In the genomic region with DNA sequence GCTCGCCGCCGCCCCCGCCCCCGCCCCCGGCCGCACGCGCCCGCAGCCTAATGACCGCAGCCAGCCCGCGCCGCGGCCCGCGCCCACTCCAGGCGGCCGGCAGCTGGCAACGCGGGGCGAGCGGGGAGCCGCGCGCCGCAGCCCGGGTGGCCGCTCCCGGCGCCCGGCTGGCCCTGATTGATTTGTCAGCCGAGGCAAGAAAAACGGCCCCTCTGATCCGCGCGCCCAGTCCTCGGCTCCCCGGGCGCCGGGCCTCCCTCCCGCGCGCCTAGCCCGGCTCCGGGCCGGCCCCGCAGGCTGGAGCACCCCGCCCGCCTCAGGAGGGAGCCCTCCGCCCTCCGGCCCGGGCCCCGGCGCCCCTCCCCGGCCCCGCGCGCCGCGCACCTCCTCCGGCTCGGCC, we compare ENCODE assay signal across 1 cellular context.
TF ChIP-seq lines count a peak whose summit lies in the region.

No MANE protein-coding gene starts in this region.

TF ChIP-seq in HCT116, 20 proteins besides CTCF, POLR2A, EP300 and RAD21 (continued from another document):
- TF ChIP-seq, protein P1, sequence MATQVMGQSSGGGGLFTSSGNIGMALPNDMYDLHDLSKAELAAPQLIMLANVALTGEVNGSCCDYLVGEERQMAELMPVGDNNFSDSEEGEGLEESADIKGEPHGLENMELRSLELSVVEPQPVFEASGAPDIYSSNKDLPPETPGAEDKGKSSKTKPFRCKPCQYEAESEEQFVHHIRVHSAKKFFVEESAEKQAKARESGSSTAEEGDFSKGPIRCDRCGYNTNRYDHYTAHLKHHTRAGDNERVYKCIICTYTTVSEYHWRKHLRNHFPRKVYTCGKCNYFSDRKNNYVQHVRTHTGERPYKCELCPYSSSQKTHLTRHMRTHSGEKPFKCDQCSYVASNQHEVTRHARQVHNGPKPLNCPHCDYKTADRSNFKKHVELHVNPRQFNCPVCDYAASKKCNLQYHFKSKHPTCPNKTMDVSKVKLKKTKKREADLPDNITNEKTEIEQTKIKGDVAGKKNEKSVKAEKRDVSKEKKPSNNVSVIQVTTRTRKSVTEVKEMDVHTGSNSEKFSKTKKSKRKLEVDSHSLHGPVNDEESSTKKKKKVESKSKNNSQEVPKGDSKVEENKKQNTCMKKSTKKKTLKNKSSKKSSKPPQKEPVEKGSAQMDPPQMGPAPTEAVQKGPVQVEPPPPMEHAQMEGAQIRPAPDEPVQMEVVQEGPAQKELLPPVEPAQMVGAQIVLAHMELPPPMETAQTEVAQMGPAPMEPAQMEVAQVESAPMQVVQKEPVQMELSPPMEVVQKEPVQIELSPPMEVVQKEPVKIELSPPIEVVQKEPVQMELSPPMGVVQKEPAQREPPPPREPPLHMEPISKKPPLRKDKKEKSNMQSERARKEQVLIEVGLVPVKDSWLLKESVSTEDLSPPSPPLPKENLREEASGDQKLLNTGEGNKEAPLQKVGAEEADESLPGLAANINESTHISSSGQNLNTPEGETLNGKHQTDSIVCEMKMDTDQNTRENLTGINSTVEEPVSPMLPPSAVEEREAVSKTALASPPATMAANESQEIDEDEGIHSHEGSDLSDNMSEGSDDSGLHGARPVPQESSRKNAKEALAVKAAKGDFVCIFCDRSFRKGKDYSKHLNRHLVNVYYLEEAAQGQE (IDR thresholded peaks at IDR 0.05; ENCODE audit: low read depth): no peak
- no peak for TF ChIP-seq EZH2 (IDR thresholded peaks at IDR 0.05)
- TF ChIP-seq EZH2phosphoT487 (IDR thresholded peaks at IDR 0.05; ENCODE audit: borderline replicate concordance): no peak
- no peak for TF ChIP-seq JUND (IDR thresholded peaks at IDR 0.05)
- no peak for TF ChIP-seq ELF1 (IDR thresholded peaks at IDR 0.05; ENCODE audit: borderline replicate concordance, low read depth)
- no peak for TF ChIP-seq CBX3 (IDR thresholded peaks at IDR 0.05; ENCODE audit: low read depth)
- no peak for TF ChIP-seq EGR1 (IDR thresholded peaks at IDR 0.05; ENCODE audit: low read depth)
- TF ChIP-seq TCF7L2 (IDR thresholded peaks at IDR 0.05; ENCODE audit: borderline replicate concordance, extremely low read depth, insufficient read depth, insufficient read length): no peak
- no peak for TF ChIP-seq POLR2AphosphoS5 (IDR thresholded peaks at IDR 0.05; ENCODE audit: low read depth, low read length)
- TF ChIP-seq SRF (IDR thresholded peaks at IDR 0.05; ENCODE audit: low read depth): no peak
- no peak for TF ChIP-seq SP1 (IDR thresholded peaks at IDR 0.05; ENCODE audit: low read depth)
- TF ChIP-seq, protein P2, sequence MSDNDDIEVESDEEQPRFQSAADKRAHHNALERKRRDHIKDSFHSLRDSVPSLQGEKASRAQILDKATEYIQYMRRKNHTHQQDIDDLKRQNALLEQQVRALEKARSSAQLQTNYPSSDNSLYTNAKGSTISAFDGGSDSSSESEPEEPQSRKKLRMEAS (IDR thresholded peaks at IDR 0.05): no peak
